8 cellular contexts compared by ENCODE assay signal in genomic region chr2:54723300-54724149, GRCh38. TPM values are rescaled to one million over a fixed set of nuclear protein-coding genes. Genes with fewer than 3 reads are reported as not detected.
DNase-seq lines count a peak whose midpoint lies in the region; ATAC-seq and TF ChIP-seq lines count a peak whose summit lies in the region.

Gene EML6, plus strand, starts transcription at chr2:54723662. Its CDS starts 1,400 bp downstream, at chr2:54725062.

- H2BK120ac ChIP-seq in trophoblast cell (ENCODE audit: insufficient read depth, low read length, poor library complexity): peak within 1 kb of the TSS; percentile 18

- H3K4ac ChIP-seq in trophoblast cell (ENCODE audit: low read depth, low read length): no peak within 1 kb of the TSS

- H3K18ac ChIP-seq in trophoblast cell (ENCODE audit: low read length): no peak within 1 kb of the TSS

- WGBS in adipose tissue, 3 donors: 0 to 1% (median 0%) methylated on average over 87 to 91 of the region's 91 CpGs
- no CpG with 5 or more reads among the region's 91 CpGs for WGBS in trophoblast cell (ENCODE audit: extremely low coverage, insufficient coverage, insufficient read length)

- H3K9ac ChIP-seq in trophoblast cell (ENCODE audit: low read length): peak within 1 kb of the TSS; percentile 79

- no peak within 1 kb of the TSS for H2AK5ac ChIP-seq in trophoblast cell (ENCODE audit: low read length)

- H3K27me3 Mint-ChIP-seq in type B pancreatic cell: peaks cover 78% of the 10 kb centered on the region

- peak within 1 kb of the TSS; percentile 75 for H4K12ac ChIP-seq in trophoblast cell (ENCODE audit: low read depth, low read length)

- no peak within 1 kb of the TSS for H2BK5ac ChIP-seq in trophoblast cell (ENCODE audit: low read depth, low read length, poor library complexity)

- intact Hi-C loops in cardiac septum (cut with DNase I): loop anchor here (10.0 kb wide), 1 partner anchor 281 kb away; no protein-coding TSS in a partner anchor

- H3K27ac ChIP-seq in adipose tissue (ENCODE audit: low read depth, low read length) (peak within 1 kb of the TSS; percentile 20), trophoblast cell (ENCODE audit: low read depth, low read length) (no peak within 1 kb of the TSS)

- H3K79me1 ChIP-seq in trophoblast cell (ENCODE audit: low read length): peaks cover 2% of the 10 kb centered on the region

- no peaks in the 10 kb centered on the region for H3K9me3 ChIP-seq in trophoblast cell (ENCODE audit: insufficient read depth, low read depth, low read length)

- no peak within 1 kb of the TSS for H2BK12ac ChIP-seq in trophoblast cell (ENCODE audit: low read length)

- H3K27ac Mint-ChIP-seq in type B pancreatic cell: peak within 1 kb of the TSS; percentile 78

- no peaks in the 10 kb centered on the region for H3K36me3 ChIP-seq in trophoblast cell (ENCODE audit: control insufficient read depth in 1 of 2, insufficient read depth in 2 of 2, low read length in 2 of 2)

- H3K36me3 Mint-ChIP-seq in type B pancreatic cell: no peaks in the 10 kb centered on the region

- H3K4me3 ChIP-seq in trophoblast cell (ENCODE audit: low read depth, low read length): peak within 1 kb of the TSS; percentile 92

- H3K4me1 ChIP-seq in trophoblast cell (ENCODE audit: control insufficient read depth in 1 of 2, insufficient read depth in 2 of 2, low read length in 2 of 2): peaks cover 0 to 8% of the 10 kb centered on the region in 2 experiments

- DNase-seq in NCI-H1417 (lab: John Stamatoyannopoulos, UW) (peak; percentile 99 to 100 (median 100)), SW 1271 (lab: John Stamatoyannopoulos, UW) (peak; percentile 96 to 97), cardiac septum (ENCODE audit: low spot score) (peak; percentile 99), trophoblast cell (peak; percentile 98 to 99), type B pancreatic cell (ENCODE audit: extremely low spot score, unreplicated experiment) (peak; percentile 97)

- no peak within 1 kb of the TSS for H3K23ac ChIP-seq in trophoblast cell (ENCODE audit: low read length)

- peak within 1 kb of the TSS; percentile 97 for H3K4me2 ChIP-seq in trophoblast cell (ENCODE audit: low read length)

- H4K91ac ChIP-seq in trophoblast cell (ENCODE audit: low read depth, low read length): no peak within 1 kb of the TSS

- peak within 1 kb of the TSS; percentile 45 for H3K14ac ChIP-seq in trophoblast cell (ENCODE audit: low read length)

- H3K9me3 Mint-ChIP-seq in type B pancreatic cell: no peaks in the 10 kb centered on the region

- H3K79me2 ChIP-seq in trophoblast cell (ENCODE audit: control insufficient read depth, insufficient read depth, low read length, poor library complexity): no peaks in the 10 kb centered on the region

- peak within 1 kb of the TSS; percentile 98 for H2AFZ ChIP-seq in trophoblast cell (ENCODE audit: insufficient read depth, low read length, poor library complexity)

- TF ChIP-seq CTCF in GM12872 (IDR thresholded peaks at IDR 0.05; ENCODE audit: insufficient read depth, low read depth, low read length) (peak; percentile 37; the same call in 2 of the 3 replicates), type B pancreatic cell (conservative IDR thresholded peaks at IDR 0.05) (peak; percentile 61)

- peak within 1 kb of the TSS; percentile 93 for H4K8ac ChIP-seq in trophoblast cell (ENCODE audit: low read depth, low read length)

- peak; percentile 99 for ATAC-seq in HG02763 (IDR thresholded peaks at IDR 0.05; ENCODE audit: unreplicated experiment)

- peaks cover 9% of the 10 kb centered on the region for H3K4me1 Mint-ChIP-seq in type B pancreatic cell (ENCODE audit: unreplicated experiment)

- peaks cover 26% of the 10 kb centered on the region for H3K27me3 ChIP-seq in trophoblast cell (ENCODE audit: insufficient read depth, low read length)

- H3K4me3 Mint-ChIP-seq in type B pancreatic cell: peak within 1 kb of the TSS; percentile 96

RNA-seq across cellular contexts. Expression of gene EML6, which starts in this region (rescaled TPM):
- under 1 TPM; 0.22 to 0.85 (median 0.74) TPM for polyA plus RNA-seq in adipose tissue
- total RNA-seq in cardiac septum (0.83 TPM), type B pancreatic cell (ENCODE audit: low replicate concordance) (6.0 and 8.1 TPM in 2 replicates)
- 0.32 and 0.45 TPM in 2 replicates for polyA plus RNA-seq in trophoblast cell (2013)

Comparison
In these comparisons a context has a peak if more than half of its experiments do, and no peak if none do; other contexts are left out.
1. Peak in DNase-seq in cardiac septum; RNA of the gene not detected or under 1 TPM.